8 cellular contexts compared by ENCODE assay signal in genomic region chrX:56248492-56248891, GRCh38. TPM values are rescaled to one million over a fixed set of nuclear protein-coding genes. Genes with fewer than 3 reads are reported as not detected.
A peak's percentile ranks its signal among the peaks of the same experiment; 100 is the strongest.
DNase-seq lines count a peak whose midpoint lies in the region; ATAC-seq and TF ChIP-seq lines count a peak whose summit lies in the region.

No MANE protein-coding gene starts in this region.

- H3K4me1 Mint-ChIP-seq in Calu3 (ENCODE audit: low read depth, unreplicated experiment), result no peaks in the 10 kb centered on the region
- no peaks in the 10 kb centered on the region for H3K4me1 Mint-ChIP-seq in activated naive CD8-positive, alpha-beta T cell treated with anti-CD3 and anti-CD28 coated beads, Interleukin-2, amount 50 U/mL, for 24 hours

- no peak overlapping the region for H3K4me3 Mint-ChIP-seq in Calu3 (ENCODE audit: low read depth, unreplicated experiment)
- no peak overlapping the region for H3K4me3 Mint-ChIP-seq in activated naive CD8-positive, alpha-beta T cell treated with anti-CD3 and anti-CD28 coated beads, Interleukin-2, amount 50 U/mL, for 24 hours

- CTCF ChIA-PET in Calu3 (lab: Charles Lee), result interaction anchor here (0.8 to 2.4 kb wide), 6 partner anchors 22 to 531 kb away, joined by 3 to 15 read pairs (median 3); partner anchors contain the start of gene RRAGB

- intact Hi-C loops in Calu3 (cut with micrococcal nuclease; ENCODE audit: unreplicated experiment), result loop anchor here (10.0 kb wide), 3 partner anchors 114 to 534 kb away; partner anchors contain the start of gene RRAGB

- ATAC-seq in GM19351 (IDR thresholded peaks at IDR 0.05; ENCODE audit: unreplicated experiment), result peak; percentile 96
- no peak for ATAC-seq in activated naive CD8-positive, alpha-beta T cell treated with anti-CD3 and anti-CD28 coated beads, Interleukin-2, amount 50 U/mL, for 24 hours

- BruUV-seq in Calu3 (replicated peaks; lab: Mats Ljungman, UMichigan), result no TSS peak

- H3K27me3 Mint-ChIP-seq in Calu3 (ENCODE audit: unreplicated experiment), result no peaks in the 10 kb centered on the region
- no peaks in the 10 kb centered on the region for H3K27me3 Mint-ChIP-seq in activated naive CD8-positive, alpha-beta T cell treated with anti-CD3 and anti-CD28 coated beads, Interleukin-2, amount 50 U/mL, for 24 hours

- no peaks in the 10 kb centered on the region for H3K36me3 Mint-ChIP-seq in Calu3 (ENCODE audit: insufficient read depth, unreplicated experiment)
- no peaks in the 10 kb centered on the region for H3K36me3 Mint-ChIP-seq in activated naive CD8-positive, alpha-beta T cell treated with anti-CD3 and anti-CD28 coated beads, Interleukin-2, amount 50 U/mL, for 24 hours (ENCODE audit: low read depth)

- no peak for TF ChIP-seq CTCF in Calu3 (IDR thresholded peaks at IDR 0.05; ENCODE audit: unreplicated experiment)

- H3K9me3 Mint-ChIP-seq in Calu3 (ENCODE audit: low read depth, unreplicated experiment), result no peaks in the 10 kb centered on the region
- H3K9me3 Mint-ChIP-seq in activated naive CD8-positive, alpha-beta T cell treated with anti-CD3 and anti-CD28 coated beads, Interleukin-2, amount 50 U/mL, for 24 hours, result no peaks in the 10 kb centered on the region

- no peak overlapping the region for H3K27ac Mint-ChIP-seq in Calu3 (ENCODE audit: unreplicated experiment)
- no peak overlapping the region for H3K27ac Mint-ChIP-seq in activated naive CD8-positive, alpha-beta T cell treated with anti-CD3 and anti-CD28 coated beads, Interleukin-2, amount 50 U/mL, for 24 hours

- DNase-seq in Calu3 (peak; percentile 57), HUDEP-2 (lab: John Stamatoyannopoulos, UW; ENCODE audit: unreplicated experiment in 76 of 76) (peak in 48 of 76 experiments; percentile 0 to 45 (median 10)), SK-N-DZ (ENCODE audit: low spot score) (peak; percentile 31), hepatic stellate cell (ENCODE audit: low spot score) (peak; percentile 19), DMS153 (lab: John Stamatoyannopoulos, UW) (no peak)
- peak; percentile 49 for DNase-seq in activated naive CD8-positive, alpha-beta T cell treated with anti-CD3 and anti-CD28 coated beads, Interleukin-2, amount 50 U/mL, for 24 hours
- peak; percentile 30 to 50 for DNase-seq in stimulated activated CD4-positive, alpha-beta T cell treated with anti-CD3 and anti-CD28 coated beads, Interleukin-15, amount 100 ng/mL, for 48 hours (ENCODE audit: low read depth in 2 of 2)

RNA-seq across cellular contexts. Expression of gene KLF8, which starts 16.3 kb away (rescaled TPM):
- 0.66 and 0.83 TPM in 2 replicates for total RNA-seq in Calu3 (2022)
- polyA plus RNA-seq in SK-N-DZ (2014; cell fraction: cytosol; rRNA removed), result not detected in 2 replicates
- polyA plus RNA-seq in SK-N-DZ (2014; cell fraction: nucleus; rRNA removed), result 0.20 TPM in 1 of 2 replicates, not detected in the other
